15 cellular contexts compared by ENCODE assay signal in genomic region chr7:47415289-47416212, GRCh38.
"Had no signal": no experiment of that assay in that cellular context is flagged by ENCODE, and none has a peak within 500 bp of the region (broad histone marks: within the 10 kb centered on the region; RNA-seq: fewer than 3 reads in every experiment).

No MANE protein-coding gene starts in this region.

- H3K4me3 Mint-ChIP-seq: activated naive CD4-positive, alpha-beta T cell treated with anti-CD3 and anti-CD28 coated beads, Interleukin-2, amount 50 U/mL, for 24 hours; activated T-helper 17 cell treated with anti-CD3 and anti-CD28 coated beads, Interleukin-2, amount 50 U/mL, for 72 hours; stimulated activated memory B cell treated with anti-CD40 and anti-IgM and Interleukin-4, amounts not matched to agents 10 μg/mL and 1 μg/mL and 100 μg/mL, for 72 hours had no signal

- H3K9me3 ChIP-seq: adrenal gland, colonic mucosa, tibial artery, uterus had no signal

- H3K27me3 ChIP-seq: adrenal gland, cardiac muscle cell, colonic mucosa, tibial artery, uterus had no signal

- H3K4me1 Mint-ChIP-seq: activated naive CD4-positive, alpha-beta T cell treated with anti-CD3 and anti-CD28 coated beads, Interleukin-2, amount 50 U/mL, for 24 hours; activated T-helper 17 cell treated with anti-CD3 and anti-CD28 coated beads, Interleukin-2, amount 50 U/mL, for 72 hours; stimulated activated memory B cell treated with anti-CD40 and anti-IgM and Interleukin-4, amounts not matched to agents 10 μg/mL and 1 μg/mL and 100 μg/mL, for 72 hours had no signal

- H3K4me3 ChIP-seq: adrenal gland, cardiac muscle cell, colonic mucosa, tibial artery, uterus had no signal

- H3K27ac ChIP-seq: cardiac muscle cell, colonic mucosa, parathyroid adenoma, tibial artery, uterus had no signal

- H3K9me3 Mint-ChIP-seq: stimulated activated memory B cell treated with anti-CD40 and anti-IgM and Interleukin-4, amounts not matched to agents 10 μg/mL and 1 μg/mL and 100 μg/mL, for 72 hours had no signal

- H3K27ac Mint-ChIP-seq: activated naive CD4-positive, alpha-beta T cell treated with anti-CD3 and anti-CD28 coated beads, Interleukin-2, amount 50 U/mL, for 24 hours; activated T-helper 17 cell treated with anti-CD3 and anti-CD28 coated beads, Interleukin-2, amount 50 U/mL, for 72 hours; stimulated activated memory B cell treated with anti-CD40 and anti-IgM and Interleukin-4, amounts not matched to agents 10 μg/mL and 1 μg/mL and 100 μg/mL, for 72 hours had no signal

- DNase-seq: activated CD4-positive, CD25-positive, alpha-beta regulatory T cell treated with anti-CD3 and anti-CD28 coated beads, Interleukin-2, amount 50 U/mL, for 72 hours; activated T-cell treated with anti-CD3 and anti-CD28 coated beads for 4 hours; colonic mucosa; foreskin fibroblast; hypothalamus; T-helper 1 cell; T1000 had no signal

- H3K4me1 ChIP-seq: colonic mucosa, parathyroid adenoma, uterus had no signal

- H3K36me3 Mint-ChIP-seq: activated naive CD4-positive, alpha-beta T cell treated with anti-CD3 and anti-CD28 coated beads, Interleukin-2, amount 50 U/mL, for 24 hours had no signal

- H3K36me3 ChIP-seq: cardiac muscle cell, colonic mucosa, uterus had no signal

- H3K27me3 Mint-ChIP-seq: activated naive CD4-positive, alpha-beta T cell treated with anti-CD3 and anti-CD28 coated beads, Interleukin-2, amount 50 U/mL, for 24 hours; activated T-helper 17 cell treated with anti-CD3 and anti-CD28 coated beads, Interleukin-2, amount 50 U/mL, for 72 hours; stimulated activated memory B cell treated with anti-CD40 and anti-IgM and Interleukin-4, amounts not matched to agents 10 μg/mL and 1 μg/mL and 100 μg/mL, for 72 hours had no signal
